Comparison of ENCODE assay signal across 13 cellular contexts in genomic region chr12:50573271-50573670, GRCh38.
DNase-seq lines count a peak whose midpoint lies in the region; ATAC-seq, FAIRE-seq and TF ChIP-seq lines count a peak whose summit lies in the region.
"Had no signal": no experiment of that assay in that cellular context is flagged by ENCODE, and none has a peak within 500 bp of the region (broad histone marks: within the 10 kb centered on the region; RNA-seq: fewer than 3 reads in every experiment).

No MANE protein-coding gene starts in this region.

- H3K27ac ChIP-seq in K562 (ENCODE audit: extremely low read depth, low read depth, low read length): no peak overlapping the region
- peak overlapping the region in 2 of 3 donors; percentile 48 to 67 for H3K27ac ChIP-seq in right lobe of liver
- peak overlapping the region; percentile 39 for H3K27ac ChIP-seq in substantia nigra (ENCODE audit: low read depth, low read length, poor library complexity, severe bottlenecking)

- no peak for TF ChIP-seq EP300 in K562 (IDR thresholded peaks at IDR 0.05; ENCODE audit: low read length)

- H3K4me3 ChIP-seq in K562: no peak overlapping the region
- no peak overlapping the region for H3K4me3 ChIP-seq in right lobe of liver
- H3K4me3 ChIP-seq: heart left ventricle had no signal

- H3K4me1 Mint-ChIP-seq in T-cell: peaks cover 30 to 43% (median 41%) of the 10 kb centered on the region in 3 donors

- TF ChIP-seq CTCF in K562 (IDR thresholded peaks at IDR 0.05 in 2 of 3, conservative IDR thresholded peaks at IDR 0.05 in 1 of 3; ENCODE audit: insufficient read depth in 2 of 3, low read depth in 1 of 3, low read length in 3 of 3): no peak
- no peak for TF ChIP-seq CTCF in right lobe of liver (IDR thresholded peaks at IDR 0.05)

- H3K27ac Mint-ChIP-seq in T-cell: no peak overlapping the region

- peak; percentile 45 for DNase-seq in COLO829 (ENCODE audit: low spot score)
- no peak for DNase-seq in K562 (ENCODE audit: extremely low read depth in 1 of 4, low spot score in 3 of 4)
- no peak for DNase-seq in right lobe of liver
- DNase-seq in substantia nigra (lab: John Stamatoyannopoulos, UW): no peak
- DNase-seq in NCI-H1436 (lab: John Stamatoyannopoulos, UW): no peak
- no peak for DNase-seq in NCI-H446 treated with DMSO at 0.1 percent for 48 hours (lab: John Stamatoyannopoulos, UW)
- no peak for DNase-seq in T-cell
- no peak for DNase-seq in iPS-NIHi11 (ENCODE audit: low spot score)
- DNase-seq: aorta, Caco-2, EL, heart left ventricle had no signal

- H3K36me3 ChIP-seq in K562 (ENCODE audit: control insufficient read depth, insufficient read depth, low read length) (no peaks in the 10 kb centered on the region), right lobe of liver (no peaks in the 10 kb centered on the region)
- H3K36me3 ChIP-seq: heart left ventricle had no signal

- ATAC-seq in K562 (peak; percentile 50), right lobe of liver (no peak), T-cell (replicated peaks in 1 of 4) (no peak)

- TF ChIP-seq RAD21 in K562 (CRISPR knock-in tag; conservative IDR thresholded peaks at IDR 0.05 in 1 of 2, IDR thresholded peaks at IDR 0.05 in 1 of 2): no peak

- peaks cover 48% of the 10 kb centered on the region for H3K79me2 ChIP-seq in K562 (ENCODE audit: control insufficient read depth, insufficient read depth, low read length)

- no peak overlapping the region for H3K4me3 Mint-ChIP-seq in T-cell

- no peaks in the 10 kb centered on the region for H3K27me3 Mint-ChIP-seq in T-cell

- BruUV-seq in K562 (replicated peaks; lab: Mats Ljungman, UMichigan): no TSS peak

- H3K9ac ChIP-seq in K562 (ENCODE audit: insufficient read depth in 1 of 2, low read depth in 2 of 2, low read length in 2 of 2): no peak overlapping the region; a peak in 1 of 4 replicates

- CTCF ChIA-PET in K562 (lab: Yijun Ruan, JAX; ENCODE audit: low intra/inter-chr PET ratio) (no interaction called here), T-cell (lab: Charles Lee) (no interaction called here)

- in situ Hi-C loops in K562 (cut with MboI): no loop called here

- no peaks in the 10 kb centered on the region for H4K20me1 ChIP-seq in K562 (replicated peaks; ENCODE audit: control insufficient read depth, insufficient read depth, low read length)

- FAIRE-seq in K562 (lab: Jason Lieb, UNC): no peak
- FAIRE-seq: TTC549 had no signal

- intact Hi-C loops in K562 (cut with micrococcal nuclease): no loop called here
- intact Hi-C loops in right lobe of liver (cut with DNase I): no loop called here

- H3K4me1 ChIP-seq in K562 (replicated peaks in 1 of 2; ENCODE audit: control insufficient read depth in 2 of 2, insufficient read depth in 2 of 2, low read length in 2 of 2): peaks cover 0 to 3% of the 10 kb centered on the region in 2 experiments; a peak in 2 of 5 replicates
- peaks cover 0 to 73% (median 32%) of the 10 kb centered on the region in 4 donors for H3K4me1 ChIP-seq in right lobe of liver

- H3K36me3 Mint-ChIP-seq in T-cell: peaks cover 5% of the 10 kb centered on the region

- WGBS in K562 (ENCODE audit: insufficient coverage, low coverage, missing lambda C conversion rate): 96% methylated on average over 2 of the region's 2 CpGs
- 94% methylated on average over 2 of the region's 2 CpGs for WGBS in right lobe of liver (ENCODE audit: insufficient coverage, low coverage, low lambda C conversion rate, missing lambda C conversion rate)

- no peaks in the 10 kb centered on the region for H3K9me3 ChIP-seq in K562 (replicated peaks; ENCODE audit: control insufficient read depth, insufficient read depth, low read depth, low read length)
- no peaks in the 10 kb centered on the region for H3K9me3 ChIP-seq in right lobe of liver
- H3K9me3 ChIP-seq: Caco-2, heart left ventricle had no signal

- H3K4me2 ChIP-seq in K562 (ENCODE audit: insufficient read depth, low read length): no peak overlapping the region

- POLR2A ChIA-PET in K562 (lab: Yijun Ruan, JAX) (interaction anchor here (0.7 to 1.3 kb wide), 2 partner anchors 10 to 105 kb away, joined by 3 to 7 read pairs; no protein-coding TSS in a partner anchor), T-cell (lab: Charles Lee) (no interaction called here)

- TF ChIP-seq POLR2A in K562 (conservative IDR thresholded peaks at IDR 0.05): no peak
- no peak for TF ChIP-seq POLR2A in right lobe of liver (IDR thresholded peaks at IDR 0.05)

- no peaks in the 10 kb centered on the region for H3K27me3 ChIP-seq in K562 (ENCODE audit: control insufficient read depth in 2 of 2, insufficient read depth in 2 of 2, low read length in 2 of 2)
- no peaks in the 10 kb centered on the region for H3K27me3 ChIP-seq in right lobe of liver
- H3K27me3 ChIP-seq: heart left ventricle had no signal

- H2AFZ ChIP-seq in K562 (ENCODE audit: low read depth, low read length): no peak overlapping the region

- H3K9me3 Mint-ChIP-seq in T-cell: no peaks in the 10 kb centered on the region

- H3K9me1 ChIP-seq in K562 (ENCODE audit: control insufficient read depth, insufficient read depth, low read length): no peaks in the 10 kb centered on the region

TF ChIP-seq in K562, 482 proteins besides CTCF, POLR2A, EP300 and RAD21:
- TF ChIP-seq ZNF263 (CRISPR knock-in tag; IDR thresholded peaks at IDR 0.05; ENCODE audit: borderline replicate concordance) (no peak), BRD4 (IDR thresholded peaks at IDR 0.05) (no peak), ZKSCAN8 (CRISPR knock-in tag; IDR thresholded peaks at IDR 0.05) (no peak), SPI1 (IDR thresholded peaks at IDR 0.05; ENCODE audit: borderline replicate concordance, low read depth, low read length) (no peak), EP400 (IDR thresholded peaks at IDR 0.05) (no peak), RBM34 (IDR thresholded peaks at IDR 0.05; ENCODE audit: borderline replicate concordance, insufficient read depth, low read length) (no peak), XRCC5 (IDR thresholded peaks at IDR 0.05; ENCODE audit: low read depth, low read length) (no peak), TRIM24 (IDR thresholded peaks at IDR 0.05) (no peak)
